ENCODE assay signal across 1 cellular context in the genomic region with DNA sequence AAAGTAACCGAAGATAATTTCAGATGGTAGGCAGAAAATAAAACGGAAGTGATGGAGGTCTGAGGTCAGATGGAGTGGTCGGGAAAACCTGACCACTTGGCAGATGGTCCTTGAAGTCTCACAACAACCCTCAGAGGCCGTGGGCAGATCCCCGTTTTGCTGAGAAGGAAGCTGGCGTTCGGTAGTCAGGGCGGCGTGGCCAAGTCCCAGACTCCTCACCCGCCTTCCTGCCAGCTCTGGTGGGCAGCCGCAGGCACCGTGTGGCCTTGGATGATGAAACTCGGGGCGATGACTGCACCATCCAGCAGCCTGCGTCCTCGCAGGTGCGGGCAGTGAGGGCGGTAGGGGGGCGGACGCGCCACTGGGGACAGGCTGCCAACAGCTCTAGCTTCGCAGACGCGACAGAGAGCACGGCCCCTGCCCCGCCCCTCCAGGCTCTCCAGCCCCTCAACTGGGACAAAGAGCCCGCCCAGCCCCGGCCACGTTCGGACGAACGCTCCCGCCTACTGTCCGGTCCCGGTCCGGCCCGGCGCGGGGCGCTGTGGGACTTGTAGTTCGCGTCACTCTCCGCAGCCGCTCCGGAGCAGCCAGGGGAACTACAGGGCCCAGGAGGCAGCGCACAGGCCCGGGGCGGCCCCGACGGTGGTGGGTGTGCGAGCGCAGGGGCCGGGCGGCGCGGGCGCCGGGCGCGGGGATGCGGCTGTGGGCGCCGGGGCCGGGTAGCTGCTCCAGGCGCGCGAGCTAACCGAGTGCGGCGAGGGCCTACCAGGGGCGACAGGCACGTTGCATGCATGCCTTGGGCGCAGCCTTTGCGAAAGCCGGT.
TF ChIP-seq lines count a peak whose summit lies in the region.

A gene with protein sequence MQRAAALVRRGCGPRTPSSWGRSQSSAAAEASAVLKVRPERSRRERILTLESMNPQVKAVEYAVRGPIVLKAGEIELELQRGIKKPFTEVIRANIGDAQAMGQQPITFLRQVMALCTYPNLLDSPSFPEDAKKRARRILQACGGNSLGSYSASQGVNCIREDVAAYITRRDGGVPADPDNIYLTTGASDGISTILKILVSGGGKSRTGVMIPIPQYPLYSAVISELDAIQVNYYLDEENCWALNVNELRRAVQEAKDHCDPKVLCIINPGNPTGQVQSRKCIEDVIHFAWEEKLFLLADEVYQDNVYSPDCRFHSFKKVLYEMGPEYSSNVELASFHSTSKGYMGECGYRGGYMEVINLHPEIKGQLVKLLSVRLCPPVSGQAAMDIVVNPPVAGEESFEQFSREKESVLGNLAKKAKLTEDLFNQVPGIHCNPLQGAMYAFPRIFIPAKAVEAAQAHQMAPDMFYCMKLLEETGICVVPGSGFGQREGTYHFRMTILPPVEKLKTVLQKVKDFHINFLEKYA (plus strand): TSS at position 673 of the 823 bp plus-strand sequence. CDS start 354 bp downstream, outside the sequence.

TF ChIP-seq in K562, 482 proteins besides CTCF, POLR2A, EP300 and RAD21 (continued from another document and continues in another):
- TF ChIP-seq CUX1 (CRISPR knock-in tag; IDR thresholded peaks at IDR 0.05) (no peak), HLTF (IDR thresholded peaks at IDR 0.05) (no peak), POLR2H (tag; IDR thresholded peaks at IDR 0.05; ENCODE audit: low read depth) (no peak; the same call in none of the 2 replicates), HNRNPH1 (optimal IDR thresholded peaks at IDR 0.05; ENCODE audit: low read depth, low read length) (no peak), CCNT2 (IDR thresholded peaks at IDR 0.05; ENCODE audit: borderline replicate concordance, extremely low read depth, insufficient read length, low read depth, low read length) (peak; percentile 20), THAP12 (CRISPR knock-in tag; IDR thresholded peaks at IDR 0.05) (peak; percentile 52; the same call in 1 of the 2 replicates), SAP30 (IDR thresholded peaks at IDR 0.05; ENCODE audit: borderline replicate concordance, insufficient read depth, low read depth, low read length, poor library complexity, severe bottlenecking) (peak; percentile 67), HMGXB4 (CRISPR knock-in tag; IDR thresholded peaks at IDR 0.05) (no peak), MYC (IDR thresholded peaks at IDR 0.05; ENCODE audit: low read depth, low read length) (peak; percentile 97), MYC (CRISPR knock-in tag; IDR thresholded peaks at IDR 0.05; ENCODE audit: borderline replicate concordance, low read depth) (peak; percentile 90), NFRKB (IDR thresholded peaks at IDR 0.05; ENCODE audit: low read depth) (0 out of 2 replicates have a peak, but pooled peaks have one; percentile 80), CTCFL (IDR thresholded peaks at IDR 0.05; ENCODE audit: borderline replicate concordance, insufficient read depth, low read depth, low read length, poor library complexity, severe bottlenecking) (peak; percentile 36), RCOR1 (IDR thresholded peaks at IDR 0.05; ENCODE audit: borderline replicate concordance in 1 of 2, low read depth in 2 of 2, low read length in 2 of 2) (peak in 1 of 2 experiments; percentile 37; a peak in 1 of 4 replicates), XRCC4 (IDR thresholded peaks at IDR 0.05; ENCODE audit: extremely low read depth, insufficient read depth, insufficient read length) (no peak), NFIC (IDR thresholded peaks at IDR 0.05) (peak; percentile 51), ZNF561 (CRISPR knock-in tag; conservative IDR thresholded peaks at IDR 0.05) (no peak), CBFA2T3 (IDR thresholded peaks at IDR 0.05) (no peak), SRSF1 (IDR thresholded peaks at IDR 0.05; ENCODE audit: low read depth, low read length) (no peak), JUN (IDR thresholded peaks at IDR 0.05; ENCODE audit: borderline replicate concordance, low read depth, low read length) (peak; percentile 10; the same call in 1 of the 2 replicates), JUN (CRISPR knock-in tag; IDR thresholded peaks at IDR 0.05; ENCODE audit: borderline replicate concordance) (no peak), KDM4B (IDR thresholded peaks at IDR 0.05; ENCODE audit: borderline replicate concordance in 2 of 2, low read depth in 1 of 2) (peak in 1 of 2 experiments; percentile 56; a peak in 1 of 4 replicates), SNRNP70 (optimal IDR thresholded peaks at IDR 0.05; ENCODE audit: low read depth, low read length) (no peak), GABPA (tag; conservative IDR thresholded peaks at IDR 0.05; ENCODE audit: low read depth) (0 out of 2 replicates have a peak, but pooled peaks have one; percentile 22), PHF8 (IDR thresholded peaks at IDR 0.05; ENCODE audit: borderline replicate concordance, low read length) (peak; percentile 70; the same call in 1 of the 2 replicates), IRF9 (tag; IDR thresholded peaks at IDR 0.05) (peak; percentile 71; the same call in 1 of the 2 replicates), HNRNPLL (IDR thresholded peaks at IDR 0.05; ENCODE audit: low read depth, low read length, poor library complexity, severe bottlenecking) (peak; percentile 19), NR0B1 (IDR thresholded peaks at IDR 0.05; ENCODE audit: partially characterized antibody) (no peak), ZNF24 (IDR thresholded peaks at IDR 0.05) (no peak), ZNF239 (CRISPR knock-in tag; IDR thresholded peaks at IDR 0.05) (no peak), CHD1 (IDR thresholded peaks at IDR 0.05; ENCODE audit: low read length) (no peak)
- TF ChIP-seq, protein P1, sequence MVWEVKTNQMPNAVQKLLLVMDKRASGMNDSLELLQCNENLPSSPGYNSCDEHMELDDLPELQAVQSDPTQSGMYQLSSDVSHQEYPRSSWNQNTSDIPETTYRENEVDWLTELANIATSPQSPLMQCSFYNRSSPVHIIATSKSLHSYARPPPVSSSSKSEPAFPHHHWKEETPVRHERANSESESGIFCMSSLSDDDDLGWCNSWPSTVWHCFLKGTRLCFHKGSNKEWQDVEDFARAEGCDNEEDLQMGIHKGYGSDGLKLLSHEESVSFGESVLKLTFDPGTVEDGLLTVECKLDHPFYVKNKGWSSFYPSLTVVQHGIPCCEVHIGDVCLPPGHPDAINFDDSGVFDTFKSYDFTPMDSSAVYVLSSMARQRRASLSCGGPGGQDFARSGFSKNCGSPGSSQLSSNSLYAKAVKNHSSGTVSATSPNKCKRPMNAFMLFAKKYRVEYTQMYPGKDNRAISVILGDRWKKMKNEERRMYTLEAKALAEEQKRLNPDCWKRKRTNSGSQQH (CRISPR knock-in tag; IDR thresholded peaks at IDR 0.05), result no peak
- TF ChIP-seq, protein P2, sequence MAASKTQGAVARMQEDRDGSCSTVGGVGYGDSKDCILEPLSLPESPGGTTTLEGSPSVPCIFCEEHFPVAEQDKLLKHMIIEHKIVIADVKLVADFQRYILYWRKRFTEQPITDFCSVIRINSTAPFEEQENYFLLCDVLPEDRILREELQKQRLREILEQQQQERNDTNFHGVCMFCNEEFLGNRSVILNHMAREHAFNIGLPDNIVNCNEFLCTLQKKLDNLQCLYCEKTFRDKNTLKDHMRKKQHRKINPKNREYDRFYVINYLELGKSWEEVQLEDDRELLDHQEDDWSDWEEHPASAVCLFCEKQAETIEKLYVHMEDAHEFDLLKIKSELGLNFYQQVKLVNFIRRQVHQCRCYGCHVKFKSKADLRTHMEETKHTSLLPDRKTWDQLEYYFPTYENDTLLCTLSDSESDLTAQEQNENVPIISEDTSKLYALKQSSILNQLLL (CRISPR knock-in tag; IDR thresholded peaks at IDR 0.05; ENCODE audit: borderline replicate concordance), result no peak
- TF ChIP-seq, protein P3, sequence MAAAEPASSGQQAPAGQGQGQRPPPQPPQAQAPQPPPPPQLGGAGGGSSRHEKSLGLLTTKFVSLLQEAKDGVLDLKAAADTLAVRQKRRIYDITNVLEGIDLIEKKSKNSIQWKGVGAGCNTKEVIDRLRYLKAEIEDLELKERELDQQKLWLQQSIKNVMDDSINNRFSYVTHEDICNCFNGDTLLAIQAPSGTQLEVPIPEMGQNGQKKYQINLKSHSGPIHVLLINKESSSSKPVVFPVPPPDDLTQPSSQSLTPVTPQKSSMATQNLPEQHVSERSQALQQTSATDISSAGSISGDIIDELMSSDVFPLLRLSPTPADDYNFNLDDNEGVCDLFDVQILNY (CRISPR knock-in tag; IDR thresholded peaks at IDR 0.05), result no peak
